Comparison of ENCODE assay signal across 2 cellular contexts in genomic region chr7:2373124-2373556, GRCh38.
TF ChIP-seq lines count a peak whose summit lies in the region.

No MANE protein-coding gene starts in this region.

TF ChIP-seq in A549, 52 proteins besides CTCF, POLR2A, EP300 and RAD21:
- no peak for TF ChIP-seq ZFP36 (IDR thresholded peaks at IDR 0.05; ENCODE audit: borderline replicate concordance, partially characterized antibody)
- no peak for TF ChIP-seq EHMT2 (IDR thresholded peaks at IDR 0.05; ENCODE audit: low read depth)
- TF ChIP-seq HDAC2 (IDR thresholded peaks at IDR 0.05): no peak
- TF ChIP-seq RARB (CRISPR knock-in tag; IDR thresholded peaks at IDR 0.05): no peak
- no peak for TF ChIP-seq EHF (CRISPR knock-in tag; IDR thresholded peaks at IDR 0.05)
- TF ChIP-seq ZNF302 (CRISPR knock-in tag; IDR thresholded peaks at IDR 0.05): no peak
- no peak for TF ChIP-seq RCOR1 (IDR thresholded peaks at IDR 0.05; ENCODE audit: low read depth, low read length)
- no peak for TF ChIP-seq MAFK (IDR thresholded peaks at IDR 0.05; ENCODE audit: partially characterized antibody)
- no peak for TF ChIP-seq HEYL (CRISPR knock-in tag; IDR thresholded peaks at IDR 0.05)
- no peak for TF ChIP-seq PBX3 (IDR thresholded peaks at IDR 0.05)
- TF ChIP-seq USF2 (IDR thresholded peaks at IDR 0.05): no peak

TF ChIP-seq in HCT116, 20 proteins besides CTCF, POLR2A, EP300 and RAD21:
- TF ChIP-seq ZFX (IDR thresholded peaks at IDR 0.05) (no peak), YY1 (IDR thresholded peaks at IDR 0.05; ENCODE audit: extremely low read depth, insufficient replicate concordance, low read depth, low read length) (no peak), JUND (IDR thresholded peaks at IDR 0.05) (no peak), EZH2 (IDR thresholded peaks at IDR 0.05) (no peak), ZNF274 (IDR thresholded peaks at IDR 0.05; ENCODE audit: low read depth, low read length) (no peak), SIN3A (IDR thresholded peaks at IDR 0.05; ENCODE audit: low read depth) (no peak), EGR1 (IDR thresholded peaks at IDR 0.05; ENCODE audit: low read depth) (no peak), ELF1 (IDR thresholded peaks at IDR 0.05; ENCODE audit: borderline replicate concordance, low read depth) (no peak)
- TF ChIP-seq, protein P1, sequence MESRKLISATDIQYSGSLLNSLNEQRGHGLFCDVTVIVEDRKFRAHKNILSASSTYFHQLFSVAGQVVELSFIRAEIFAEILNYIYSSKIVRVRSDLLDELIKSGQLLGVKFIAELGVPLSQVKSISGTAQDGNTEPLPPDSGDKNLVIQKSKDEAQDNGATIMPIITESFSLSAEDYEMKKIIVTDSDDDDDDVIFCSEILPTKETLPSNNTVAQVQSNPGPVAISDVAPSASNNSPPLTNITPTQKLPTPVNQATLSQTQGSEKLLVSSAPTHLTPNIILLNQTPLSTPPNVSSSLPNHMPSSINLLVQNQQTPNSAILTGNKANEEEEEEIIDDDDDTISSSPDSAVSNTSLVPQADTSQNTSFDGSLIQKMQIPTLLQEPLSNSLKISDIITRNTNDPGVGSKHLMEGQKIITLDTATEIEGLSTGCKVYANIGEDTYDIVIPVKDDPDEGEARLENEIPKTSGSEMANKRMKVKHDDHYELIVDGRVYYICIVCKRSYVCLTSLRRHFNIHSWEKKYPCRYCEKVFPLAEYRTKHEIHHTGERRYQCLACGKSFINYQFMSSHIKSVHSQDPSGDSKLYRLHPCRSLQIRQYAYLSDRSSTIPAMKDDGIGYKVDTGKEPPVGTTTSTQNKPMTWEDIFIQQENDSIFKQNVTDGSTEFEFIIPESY (IDR thresholded peaks at IDR 0.05; ENCODE audit: extremely low read depth, insufficient replicate concordance, low read length): no peak
